8 cellular contexts compared by ENCODE assay signal in the genomic region with DNA sequence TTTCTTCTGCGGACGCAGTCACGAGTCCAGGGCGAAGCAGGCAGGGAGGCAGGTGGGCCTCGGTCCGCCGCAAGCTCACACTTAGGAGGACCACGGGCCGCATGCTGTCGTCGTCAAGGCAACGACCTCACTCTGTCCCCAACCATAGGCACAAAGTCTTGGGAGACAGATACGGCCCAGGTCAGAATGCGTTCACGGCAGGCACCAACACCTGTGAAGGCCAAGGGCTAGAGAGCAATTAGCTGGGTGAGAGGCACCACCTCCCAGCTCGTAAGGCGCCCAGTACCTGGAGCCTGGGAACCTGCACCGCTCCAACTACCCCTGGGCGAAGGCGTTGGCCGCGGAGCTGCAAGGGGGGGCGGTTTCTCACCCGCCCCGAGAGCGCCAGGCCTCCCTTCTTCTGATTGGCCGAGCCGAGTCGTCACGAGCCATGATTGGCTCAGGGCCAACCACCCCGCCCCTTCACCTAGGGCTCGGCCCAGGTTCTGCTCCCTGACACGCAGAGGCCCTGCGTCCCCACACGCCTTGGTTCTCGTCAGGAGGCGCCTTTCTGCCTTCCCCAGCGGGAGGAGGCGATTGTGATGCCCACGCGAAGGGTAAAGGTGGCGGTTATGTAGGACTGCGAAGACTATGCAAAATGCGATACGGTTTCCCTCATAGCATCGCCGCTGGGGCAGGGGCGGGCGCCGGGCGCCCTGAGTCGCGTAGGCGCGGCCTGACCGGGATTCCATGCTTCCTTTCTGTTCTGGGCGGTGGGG. TPM values are rescaled to one million over a fixed set of nuclear protein-coding genes. Genes with fewer than 3 reads are reported as not detected.
DNase-seq lines count a peak whose midpoint lies in the region; ATAC-seq lines count a peak whose summit lies in the region.

CDKL2 (minus strand) TSS at position 355 of the 758 bp plus-strand sequence. CDS start 4,540 bp downstream, outside the sequence.

- peaks cover 11% of the 10 kb centered on the region for H3K4me1 Mint-ChIP-seq in activated T-cell treated with anti-CD3 and anti-CD28 coated beads, Interleukin-2, amount 50 U/mL, for 72 hours (ENCODE audit: low read depth)

- H3K27ac Mint-ChIP-seq in activated T-cell treated with anti-CD3 and anti-CD28 coated beads, Interleukin-2, amount 50 U/mL, for 72 hours: peak within 1 kb of the TSS; percentile 7

- peaks cover 5% of the 10 kb centered on the region for H3K27me3 Mint-ChIP-seq in activated T-cell treated with anti-CD3 and anti-CD28 coated beads, Interleukin-2, amount 50 U/mL, for 72 hours (ENCODE audit: low read depth)

- no peaks in the 10 kb centered on the region for H3K9me3 Mint-ChIP-seq in activated T-cell treated with anti-CD3 and anti-CD28 coated beads, Interleukin-2, amount 50 U/mL, for 72 hours

- H3K36me3 Mint-ChIP-seq in activated T-cell treated with anti-CD3 and anti-CD28 coated beads, Interleukin-2, amount 50 U/mL, for 72 hours (ENCODE audit: insufficient read depth in 2 of 2): no peaks in the 10 kb centered on the region

- ATAC-seq in HG03135 (IDR thresholded peaks at IDR 0.05; ENCODE audit: unreplicated experiment): peak; percentile 99
- peak; percentile 98 to 99 for ATAC-seq in activated T-cell treated with anti-CD3 and anti-CD28 coated beads, Interleukin-2, amount 50 U/mL, for 72 hours (replicated peaks in 1 of 2)

- peak; percentile 70 for DNase-seq in NCI-H1436 (lab: John Stamatoyannopoulos, UW)
- DNase-seq in NCI-H1436 treated with DMSO at 0.1 percent for 48 hours (lab: John Stamatoyannopoulos, UW): no peak
- peak; percentile 91 for DNase-seq in NCI-H82 (lab: John Stamatoyannopoulos, UW)
- peak; percentile 94 to 95 for DNase-seq in activated T-cell treated with anti-CD3 and anti-CD28 coated beads, Interleukin-2, amount 50 U/mL, for 72 hours
- peak; percentile 16 for DNase-seq in fibroblast of gingiva (ENCODE audit: low read depth)
- peak; percentile 67 for DNase-seq in myocyte (ENCODE audit: low read depth)
- DNase-seq in stimulated activated CD8-positive, alpha-beta memory T cell treated with anti-CD3 and anti-CD28 coated beads, Interleukin-7, amount 100 ng/mL, for 1 hour (ENCODE audit: low read depth in 2 of 2): peak; percentile 84

- peak within 1 kb of the TSS; percentile 92 to 97 for H3K4me3 Mint-ChIP-seq in activated T-cell treated with anti-CD3 and anti-CD28 coated beads, Interleukin-2, amount 50 U/mL, for 72 hours

RNA-seq across cellular contexts. Expression of gene CDKL2, which starts in this region (rescaled TPM):
- total RNA-seq in activated T-cell treated with anti-CD3 and anti-CD28 coated beads, Interleukin-2, amount 50 U/mL, for 72 hours: 1 to 10 TPM; 1.3 to 2.2 TPM
- total RNA-seq in myocyte: 0.10 and 0.59 TPM in 2 replicates
- 0.09 TPM for polyA plus RNA-seq in myocyte (2012)

Comparison
In these comparisons a context has a peak if more than half of its experiments do, and no peak if none do; other contexts are left out.
1. Peak in DNase-seq in myocyte; RNA of the gene not detected or under 1 TPM.